ENCODE assay signal across 9 cellular contexts in the genomic region with DNA sequence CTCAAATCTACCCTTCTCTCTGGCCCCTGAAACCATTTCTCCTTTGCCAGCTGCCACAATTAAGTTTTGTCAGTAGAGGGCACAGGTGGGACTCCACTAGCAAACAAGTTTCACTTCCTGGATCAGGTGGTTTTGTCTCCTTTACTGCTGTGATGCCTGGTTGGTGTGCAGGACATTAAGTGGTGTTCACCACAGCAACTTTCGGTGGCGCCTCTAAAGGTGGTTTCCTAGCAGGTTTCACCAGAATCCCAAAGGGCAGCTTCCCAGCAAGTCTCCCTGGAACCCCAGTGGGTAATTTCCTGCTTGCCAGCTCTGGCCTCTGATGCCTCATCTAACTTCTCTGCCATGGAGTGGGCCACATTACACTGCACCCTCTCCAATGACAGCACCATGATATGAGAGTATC. TPM values are rescaled to one million over a fixed set of nuclear protein-coding genes. Genes with fewer than 3 reads are reported as not detected.
DNase-seq lines count a peak whose midpoint lies in the region; ATAC-seq and TF ChIP-seq lines count a peak whose summit lies in the region.
"Had no signal": no experiment of that assay in that cellular context is flagged by ENCODE, and none has a peak within 500 bp of the region (broad histone marks: within the 10 kb centered on the region; RNA-seq: fewer than 3 reads in every experiment).

No MANE protein-coding gene starts in this region.

- no peak overlapping the region for H3K27ac Mint-ChIP-seq in activated naive CD8-positive, alpha-beta T cell treated with anti-CD3 and anti-CD28 coated beads, Interleukin-2, amount 50 U/mL, for 24 hours
- no peak overlapping the region for H3K27ac Mint-ChIP-seq in stimulated activated memory B cell treated with anti-CD40 and anti-IgM and Interleukin-4, amounts not matched to agents 10 μg/mL and 1 μg/mL and 100 μg/mL, for 72 hours

- H3K9me3 ChIP-seq in right atrium auricular region: no peaks in the 10 kb centered on the region

- no peak for TF ChIP-seq CTCF in right atrium auricular region (IDR thresholded peaks at IDR 0.05)

- peak; percentile 9 for DNase-seq in NCI-H748 (lab: John Stamatoyannopoulos, UW; ENCODE audit: unreplicated experiment)
- DNase-seq in NCI-H748 treated with DMSO at 0.1 percent for 48 hours (lab: John Stamatoyannopoulos, UW): no peak
- DNase-seq in HT1080 (ENCODE audit: low read depth): peak; percentile 32
- peak; percentile 16 for DNase-seq in activated naive CD8-positive, alpha-beta T cell treated with anti-CD3 and anti-CD28 coated beads, Interleukin-2, amount 50 U/mL, for 24 hours
- no peak for DNase-seq in cardiac septum (ENCODE audit: low spot score)
- DNase-seq in right atrium auricular region (ENCODE audit: low spot score): no peak

- no peaks in the 10 kb centered on the region for H3K27me3 Mint-ChIP-seq in activated naive CD8-positive, alpha-beta T cell treated with anti-CD3 and anti-CD28 coated beads, Interleukin-2, amount 50 U/mL, for 24 hours
- H3K27me3 Mint-ChIP-seq in stimulated activated memory B cell treated with anti-CD40 and anti-IgM and Interleukin-4, amounts not matched to agents 10 μg/mL and 1 μg/mL and 100 μg/mL, for 72 hours: no peaks in the 10 kb centered on the region

- H3K27ac ChIP-seq in right atrium auricular region: no peak overlapping the region
- H3K27ac ChIP-seq: parathyroid adenoma had no signal

- H3K4me1 ChIP-seq in right atrium auricular region: no peaks in the 10 kb centered on the region
- H3K4me1 ChIP-seq: parathyroid adenoma had no signal

- peaks cover 88% of the 10 kb centered on the region for H3K36me3 ChIP-seq in right atrium auricular region

- H3K4me3 Mint-ChIP-seq in activated naive CD8-positive, alpha-beta T cell treated with anti-CD3 and anti-CD28 coated beads, Interleukin-2, amount 50 U/mL, for 24 hours: no peak overlapping the region
- H3K4me3 Mint-ChIP-seq in stimulated activated memory B cell treated with anti-CD40 and anti-IgM and Interleukin-4, amounts not matched to agents 10 μg/mL and 1 μg/mL and 100 μg/mL, for 72 hours: no peak overlapping the region

- H3K36me3 Mint-ChIP-seq in activated naive CD8-positive, alpha-beta T cell treated with anti-CD3 and anti-CD28 coated beads, Interleukin-2, amount 50 U/mL, for 24 hours (ENCODE audit: low read depth): peaks cover 74% of the 10 kb centered on the region
- H3K36me3 Mint-ChIP-seq in stimulated activated memory B cell treated with anti-CD40 and anti-IgM and Interleukin-4, amounts not matched to agents 10 μg/mL and 1 μg/mL and 100 μg/mL, for 72 hours: peaks cover 55% of the 10 kb centered on the region

- H3K4me3 ChIP-seq in right atrium auricular region: no peak overlapping the region

- peaks cover 7% of the 10 kb centered on the region for H3K4me1 Mint-ChIP-seq in activated naive CD8-positive, alpha-beta T cell treated with anti-CD3 and anti-CD28 coated beads, Interleukin-2, amount 50 U/mL, for 24 hours
- H3K4me1 Mint-ChIP-seq in stimulated activated memory B cell treated with anti-CD40 and anti-IgM and Interleukin-4, amounts not matched to agents 10 μg/mL and 1 μg/mL and 100 μg/mL, for 72 hours: no peaks in the 10 kb centered on the region

- H3K9me3 Mint-ChIP-seq in activated naive CD8-positive, alpha-beta T cell treated with anti-CD3 and anti-CD28 coated beads, Interleukin-2, amount 50 U/mL, for 24 hours: no peaks in the 10 kb centered on the region
- no peaks in the 10 kb centered on the region for H3K9me3 Mint-ChIP-seq in stimulated activated memory B cell treated with anti-CD40 and anti-IgM and Interleukin-4, amounts not matched to agents 10 μg/mL and 1 μg/mL and 100 μg/mL, for 72 hours

- H3K27me3 ChIP-seq in right atrium auricular region: no peaks in the 10 kb centered on the region

- intact Hi-C loops in cardiac septum (cut with DNase I): no loop called here

- ATAC-seq in GM21576 (IDR thresholded peaks at IDR 0.05; ENCODE audit: unreplicated experiment): peak; percentile 100
- ATAC-seq in activated naive CD8-positive, alpha-beta T cell treated with anti-CD3 and anti-CD28 coated beads, Interleukin-2, amount 50 U/mL, for 24 hours: peak; percentile 82
- peak; percentile 96 for ATAC-seq in stimulated activated memory B cell treated with anti-CD40 and anti-IgM and Interleukin-4, amounts not matched to agents 10 μg/mL and 1 μg/mL and 100 μg/mL, for 72 hours

RNA-seq across cellular contexts. Expression of gene MED4, which starts 16.6 kb away (rescaled TPM):
- 45.3 and 48.1 TPM in 2 replicates for total RNA-seq in HT1080 (2014; rRNA removed; shearing (Covaris generic))
- polyA plus RNA-seq in HT1080 (2015; cell fraction: cytosol; rRNA removed): 58.8 and 61.3 TPM in 2 replicates
- 29.5 and 29.9 TPM in 2 replicates for polyA plus RNA-seq in HT1080 (2015; cell fraction: nucleus; rRNA removed)
- total RNA-seq in cardiac septum (39.6 TPM), right atrium auricular region (10 to 100 TPM; 35.7 to 39.5 TPM)

RNA-seq across cellular contexts. Expression of gene NUDT15, which starts 40.7 kb away (rescaled TPM):
- total RNA-seq in HT1080 (2014; rRNA removed; shearing (Covaris generic)): 60.7 and 67.0 TPM in 2 replicates
- 65.0 and 69.2 TPM in 2 replicates for polyA plus RNA-seq in HT1080 (2015; cell fraction: cytosol; rRNA removed)
- 21.0 and 22.5 TPM in 2 replicates for polyA plus RNA-seq in HT1080 (2015; cell fraction: nucleus; rRNA removed)
- total RNA-seq in cardiac septum (8.4 TPM), right atrium auricular region (10 to 100 TPM in 1 of 2 donors, 1 to 10 TPM in 1; 5.0 to 10.7 TPM)

Comparison
In these comparisons a context has a peak if more than half of its experiments do, and no peak if none do; other contexts are left out.
1. DNase-seq: peak in NCI-H748 (single experiment), HT1080 (single experiment) and activated naive CD8-positive, alpha-beta T cell treated with anti-CD3 and anti-CD28 coated beads, Interleukin-2, amount 50 U/mL, for 24 hours (single experiment); none in NCI-H748 treated with DMSO at 0.1 percent for 48 hours (single experiment), cardiac septum (single experiment) and right atrium auricular region (single experiment).
2. Peak in every context shown above with its lines, with median percentiles within 50 percentile points of each other: ATAC-seq.